Comparison of ENCODE assay signal across 11 cellular contexts in the genomic region with DNA sequence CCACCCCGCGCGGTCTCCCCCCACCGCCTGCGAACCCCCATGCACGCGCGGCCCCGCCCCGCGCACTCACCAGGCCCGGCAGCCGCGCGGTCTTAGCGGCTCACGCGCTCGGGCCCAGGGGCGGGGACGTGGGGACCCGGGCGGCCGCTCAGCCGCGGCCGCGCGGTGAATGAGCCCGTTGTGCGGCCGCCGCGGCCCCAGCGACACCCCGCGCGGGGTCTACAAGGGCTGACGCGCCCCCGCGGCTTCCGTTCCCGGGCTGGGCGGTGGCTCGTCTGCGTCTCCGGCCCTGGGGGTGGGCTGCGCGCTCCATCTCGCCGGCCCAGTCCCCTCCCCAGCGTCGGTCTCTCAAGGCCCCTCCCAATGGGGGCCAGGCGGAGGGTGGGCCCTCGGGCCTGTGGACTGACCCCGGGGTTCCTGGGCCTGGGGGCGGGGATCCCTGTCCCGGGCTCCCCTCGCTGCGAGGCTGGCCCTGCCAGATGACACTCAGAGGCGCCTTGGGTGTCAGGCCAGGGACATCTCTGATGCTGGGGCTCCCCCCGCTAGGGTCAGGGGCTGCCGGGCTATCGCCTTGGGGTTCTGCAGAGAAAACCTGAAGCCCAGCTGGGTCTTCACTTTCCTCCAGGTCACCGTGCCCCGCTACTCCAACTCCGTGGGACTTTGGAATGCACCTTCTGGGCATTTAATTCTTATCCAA. TPM values are rescaled to one million over a fixed set of nuclear protein-coding genes. Genes with fewer than 3 reads are reported as not detected.
DNase-seq lines count a peak whose midpoint lies in the region; ATAC-seq and TF ChIP-seq lines count a peak whose summit lies in the region.
"Had no signal": no experiment of that assay in that cellular context is flagged by ENCODE, and none has a peak within 500 bp of the region (broad histone marks: within the 10 kb centered on the region; RNA-seq: fewer than 3 reads in every experiment).

No MANE protein-coding gene starts in this region.

- peaks cover 43% of the 10 kb centered on the region for H3K4me1 ChIP-seq in Caco-2
- peaks cover 5 to 25% (median 12%) of the 10 kb centered on the region in 9 donors for H3K4me1 ChIP-seq in heart right ventricle

- POLR2A ChIA-PET in Caco-2 (lab: Charles Lee) (no interaction called here), T-cell (lab: Charles Lee) (no interaction called here)

- 2 to 3% methylated on average over 65 to 68 of the region's 68 CpGs for WGBS in heart right ventricle, 2 donors

- H3K27ac ChIP-seq in heart right ventricle = no peak overlapping the region

- H3K27me3 Mint-ChIP-seq in Caco-2 (ENCODE audit: insufficient read depth, unreplicated experiment) (peaks cover 6% of the 10 kb centered on the region), T-cell (peaks cover 13 to 35% of the 10 kb centered on the region in 2 donors)

- H3K36me3 ChIP-seq in Caco-2 (ENCODE audit: control insufficient read depth, insufficient read depth, low read length) = no peaks in the 10 kb centered on the region
- no peaks in the 10 kb centered on the region for H3K36me3 ChIP-seq in heart right ventricle

- no peak for DNase-seq in Caco-2
- DNase-seq in T-cell = no peak
- no peak for DNase-seq in heart right ventricle
- peak; percentile 50 for DNase-seq in pons (ENCODE audit: low spot score)
- no peak for DNase-seq in sciatic nerve (ENCODE audit: low spot score)
- no peak for DNase-seq in middle frontal gyrus (ENCODE audit: extremely low spot score, low spot score)
- DNase-seq: activated CD8-positive, alpha-beta memory T cell treated with anti-CD3 and anti-CD28 coated beads for 24 hours; NCI-H2029 treated with DMSO at 0.1 percent for 48 hours; small intestine had no signal

- H3K27ac Mint-ChIP-seq in Caco-2 (ENCODE audit: unreplicated experiment) (no peak overlapping the region), T-cell (no peak overlapping the region)

- no peaks in the 10 kb centered on the region for H3K9me3 Mint-ChIP-seq in Caco-2 (ENCODE audit: unreplicated experiment)
- H3K9me3 Mint-ChIP-seq in T-cell = no peaks in the 10 kb centered on the region

- H3K27me3 ChIP-seq in Caco-2 (replicated peaks; ENCODE audit: control insufficient read depth, insufficient read depth, low read length) (no peaks in the 10 kb centered on the region), heart right ventricle (peaks cover 32 to 67% (median 58%) of the 10 kb centered on the region in 7 donors)

- H3K4me3 ChIP-seq in Caco-2 (ENCODE audit: low read depth, low read length) (peak overlapping the region; percentile 46), heart right ventricle (peak overlapping the region in 8 of 10 donors; percentile 14 to 48 (median 44))

- H3K4me1 Mint-ChIP-seq in Caco-2 (ENCODE audit: low read depth, unreplicated experiment) (no peaks in the 10 kb centered on the region), T-cell (peaks cover 9 to 13% (median 10%) of the 10 kb centered on the region in 3 donors)

- peak; percentile 38 to 58 (median 49) for ATAC-seq in T-cell (replicated peaks in 1 of 4)
- peak in 3 of 8 donors; percentile 19 to 47 (median 35) for ATAC-seq in heart right ventricle
- ATAC-seq in sciatic nerve = no peak
- ATAC-seq in HG02678 (IDR thresholded peaks at IDR 0.05; ENCODE audit: unreplicated experiment) = no peak
- no peak for ATAC-seq in HG02884 (IDR thresholded peaks at IDR 0.05; ENCODE audit: unreplicated experiment)

- H3K36me3 Mint-ChIP-seq in Caco-2 (ENCODE audit: insufficient read depth, unreplicated experiment) (peaks cover 27% of the 10 kb centered on the region), T-cell (no peaks in the 10 kb centered on the region)

- H3K9me3 ChIP-seq in Caco-2 (no peaks in the 10 kb centered on the region), heart right ventricle (no peaks in the 10 kb centered on the region)

- TF ChIP-seq CTCF in Caco-2 (IDR thresholded peaks at IDR 0.05; ENCODE audit: insufficient read depth in 1 of 2, low read depth in 1 of 2, low read length in 1 of 2, severe bottlenecking in 1 of 2, unreplicated experiment in 1 of 2) (no peak), heart right ventricle (IDR thresholded peaks at IDR 0.05) (no peak)

- H3K4me3 Mint-ChIP-seq in Caco-2 (ENCODE audit: unreplicated experiment) (peak overlapping the region; percentile 36), T-cell (peak overlapping the region in 1 of 3 donors; percentile 46)

- intact Hi-C loops in Caco-2 (cut with micrococcal nuclease; ENCODE audit: unreplicated experiment) (no loop called here), heart right ventricle (cut with DNase I) (loop anchor here in 1 of 10 donors (5.0 kb wide), 1 partner anchor 255 kb away; no protein-coding TSS in a partner anchor), sciatic nerve (cut with DNase I) (no loop called here)

- BruUV-seq in Caco-2 (replicated peaks; lab: Mats Ljungman, UMichigan) = no TSS peak

- CTCF ChIA-PET in Caco-2 (lab: Charles Lee) = no interaction called here
- CTCF ChIA-PET in T-cell (lab: Charles Lee) = no interaction called here

RNA-seq across cellular contexts. Expression of gene SLC26A1, which starts 4.3 kb away (rescaled TPM):
- total RNA-seq in Caco-2 (2022) (8.7 and 9.6 TPM in 2 replicates), T-cell (1 to 10 TPM in 1 of 5 donors, under 1 TPM in 3, not detected in 1; 0.16 to 1.5 (median 0.39) TPM), heart right ventricle (under 1 TPM in 2 of 10 donors, not detected in 8; 0.28 to 0.38 TPM), sciatic nerve (0.45 TPM)
- under 1 TPM; 0.06 to 0.66 TPM for polyA plus RNA-seq in heart right ventricle

RNA-seq across cellular contexts. Expression of gene IDUA, which starts 10.7 kb away (rescaled TPM):
- total RNA-seq in Caco-2 (2022) (26.4 and 26.9 TPM in 2 replicates), T-cell (10 to 100 TPM; 60.4 to 96.5 (median 78.7) TPM), heart right ventricle (10 to 100 TPM in 1 of 10 donors, 1 to 10 TPM in 9; 6.0 to 10.4 (median 8.7) TPM), sciatic nerve (36.7 TPM)
- polyA plus RNA-seq in heart right ventricle = 10 to 100 TPM in 1 of 2 donors, 1 to 10 TPM in 1; 4.6 to 13.3 TPM

RNA-seq across cellular contexts. Expression of gene FGFRL1, which starts 13.9 kb away (rescaled TPM):
- total RNA-seq in Caco-2 (2022) (25.4 and 26.0 TPM in 2 replicates), T-cell (10 to 100 TPM; 14.9 to 25.2 (median 23.7) TPM), heart right ventricle (10 to 100 TPM; 22.0 to 36.6 (median 28.1) TPM), sciatic nerve (16.6 TPM)
- polyA plus RNA-seq in heart right ventricle = 10 to 100 TPM; 17.1 to 24.3 TPM

RNA-seq across cellular contexts. Expression of gene DGKQ, which starts 24.2 kb away (rescaled TPM):
- total RNA-seq in Caco-2 (2022) (13.9 and 14.1 TPM in 2 replicates), T-cell (10 to 100 TPM; 22.6 to 46.4 (median 36.9) TPM), heart right ventricle (1 to 10 TPM; 2.8 to 5.2 (median 3.8) TPM), sciatic nerve (9.6 TPM)
- 1 to 10 TPM; 3.6 to 4.9 TPM for polyA plus RNA-seq in heart right ventricle

Comparison
In these comparisons a context has a peak if more than half of its experiments do, and no peak if none do; other contexts are left out.
1. ATAC-seq: peak in T-cell (4 of 4); none in sciatic nerve (single experiment), HG02678 (single experiment) and HG02884 (single experiment).